In the genomic region with DNA sequence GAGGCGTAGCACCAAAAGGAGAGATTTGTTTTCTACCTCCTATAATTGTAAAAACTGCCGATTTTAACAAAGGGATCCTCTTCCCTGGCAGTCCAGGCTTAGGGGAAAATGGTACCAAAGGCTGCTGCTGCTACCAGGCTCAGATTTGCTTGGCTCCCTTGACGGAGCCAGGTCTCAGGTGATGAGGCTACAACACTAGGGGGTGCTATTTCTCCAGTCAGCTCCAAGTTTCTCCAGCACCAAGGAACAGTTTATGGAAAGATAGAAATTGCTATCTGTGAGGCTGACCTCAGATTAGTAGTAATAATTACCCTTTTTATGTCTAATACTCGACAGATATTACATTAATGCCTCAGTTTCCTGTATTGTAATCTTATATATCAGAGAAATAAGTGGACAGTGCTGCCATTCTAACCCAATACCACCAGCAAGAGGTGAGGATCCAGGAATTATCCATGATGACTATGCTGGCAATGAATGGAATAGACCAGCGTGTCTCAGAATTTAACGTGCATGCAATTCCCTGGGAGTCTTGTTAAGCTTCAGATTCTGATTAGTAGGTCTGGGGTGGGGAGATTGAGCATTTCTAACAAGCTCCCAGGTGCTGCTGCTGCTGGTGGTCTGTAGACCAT, we compare ENCODE assay signal across 8 cellular contexts.
DNase-seq lines count a peak whose midpoint lies in the region; ATAC-seq and TF ChIP-seq lines count a peak whose summit lies in the region.

No MANE protein-coding gene starts in this region.

- no peak overlapping the region for H3K27ac Mint-ChIP-seq in activated T-helper 17 cell treated with anti-CD3 and anti-CD28 coated beads, Interleukin-2, amount 50 U/mL, for 72 hours

- H3K27me3 ChIP-seq in H7 (ENCODE audit: control insufficient read depth, insufficient read depth, low read length) = no peaks in the 10 kb centered on the region
- no peaks in the 10 kb centered on the region for H3K27me3 ChIP-seq in gastrocnemius medialis

- no peak overlapping the region for H3K4me3 Mint-ChIP-seq in activated T-helper 17 cell treated with anti-CD3 and anti-CD28 coated beads, Interleukin-2, amount 50 U/mL, for 72 hours

- H3K27ac ChIP-seq in gastrocnemius medialis = peak overlapping the region in 3 of 4 donors; percentile 42 to 83 (median 57)

- TF ChIP-seq POLR2A in gastrocnemius medialis (IDR thresholded peaks at IDR 0.05) = no peak

- in situ Hi-C loops in gastrocnemius medialis (cut with MboI; ENCODE audit: low sequenced_read_pairs in 4 of 4) = loop anchor here in 1 of 4 donors (25.0 kb wide), 2 partner anchors 323 to 473 kb away; no protein-coding TSS in a partner anchor

- H3K36me3 Mint-ChIP-seq in activated T-helper 17 cell treated with anti-CD3 and anti-CD28 coated beads, Interleukin-2, amount 50 U/mL, for 72 hours (ENCODE audit: low read depth) = no peaks in the 10 kb centered on the region

- no peaks in the 10 kb centered on the region for H3K36me3 ChIP-seq in H7 (replicated peaks; ENCODE audit: control insufficient read depth, insufficient read depth, low read length)
- H3K36me3 ChIP-seq in gastrocnemius medialis = no peaks in the 10 kb centered on the region

- H3K4me3 ChIP-seq in H7 (ENCODE audit: insufficient read depth, low read depth, low read length) (no peak overlapping the region), gastrocnemius medialis (no peak overlapping the region)

- DNase-seq in DMS114 treated with DMSO at 0.1 percent for 48 hours (lab: John Stamatoyannopoulos, UW; ENCODE audit: unreplicated experiment) = peak; percentile 11
- peak; percentile 81 for DNase-seq in H7
- peak; percentile 58 for DNase-seq in NCI-H2227 (lab: John Stamatoyannopoulos, UW; ENCODE audit: unreplicated experiment)
- no peak for DNase-seq in left ventricle myocardium superior
- peak in 1 of 2 donors; percentile 58 for DNase-seq in gastrocnemius medialis
- DNase-seq in omental fat pad (ENCODE audit: low spot score) = no peak
- DNase-seq in activated CD4-positive, CD25-positive, alpha-beta regulatory T cell (lab: John Stamatoyannopoulos, UW) = no peak

- H3K9me3 ChIP-seq in gastrocnemius medialis = no peaks in the 10 kb centered on the region

- H3K4me1 Mint-ChIP-seq in activated T-helper 17 cell treated with anti-CD3 and anti-CD28 coated beads, Interleukin-2, amount 50 U/mL, for 72 hours = no peaks in the 10 kb centered on the region

- intact Hi-C loops in left ventricle myocardium superior (cut with micrococcal nuclease) (no loop called here), gastrocnemius medialis (cut with DNase I; ENCODE audit: low total_unique reads) (loop anchor here (5.0 to 10.0 kb wide), 3 partner anchors 116 to 468 kb away; partner anchors contain the start of genes ABHD3 and ESCO1)

- TF ChIP-seq CTCF in gastrocnemius medialis (IDR thresholded peaks at IDR 0.05 in 4 of 5, conservative IDR thresholded peaks at IDR 0.05 in 1 of 5) (peak; percentile 50 to 76 (median 68)), omental fat pad (IDR thresholded peaks at IDR 0.05) (no peak)

- no peaks in the 10 kb centered on the region for H3K9me3 Mint-ChIP-seq in activated T-helper 17 cell treated with anti-CD3 and anti-CD28 coated beads, Interleukin-2, amount 50 U/mL, for 72 hours

- ATAC-seq in activated T-helper 17 cell treated with anti-CD3 and anti-CD28 coated beads, Interleukin-2, amount 50 U/mL, for 72 hours (replicated peaks) = peak; percentile 66
- ATAC-seq in left ventricle myocardium superior = peak; percentile 82
- peak; percentile 55 to 76 for ATAC-seq in gastrocnemius medialis
- no peak for ATAC-seq in omental fat pad (ENCODE audit: low FRiP score)

- H3K4me1 ChIP-seq in gastrocnemius medialis = peaks cover 15 to 25% of the 10 kb centered on the region in 2 donors

- peaks cover 7% of the 10 kb centered on the region for H3K27me3 Mint-ChIP-seq in activated T-helper 17 cell treated with anti-CD3 and anti-CD28 coated beads, Interleukin-2, amount 50 U/mL, for 72 hours

Comparison
In these comparisons a context has a peak if more than half of its experiments do, and no peak if none do; other contexts are left out.
1. DNase-seq: peak in DMS114 treated with DMSO at 0.1 percent for 48 hours (single experiment), H7 (single experiment) and NCI-H2227 (single experiment); none in left ventricle myocardium superior (single experiment), omental fat pad (single experiment) and activated CD4-positive, CD25-positive, alpha-beta regulatory T cell (0 of 4).
2. CTCF ChIP-seq: peak in gastrocnemius medialis (5 of 5); none in omental fat pad (0 of 3).